In the genomic region with DNA sequence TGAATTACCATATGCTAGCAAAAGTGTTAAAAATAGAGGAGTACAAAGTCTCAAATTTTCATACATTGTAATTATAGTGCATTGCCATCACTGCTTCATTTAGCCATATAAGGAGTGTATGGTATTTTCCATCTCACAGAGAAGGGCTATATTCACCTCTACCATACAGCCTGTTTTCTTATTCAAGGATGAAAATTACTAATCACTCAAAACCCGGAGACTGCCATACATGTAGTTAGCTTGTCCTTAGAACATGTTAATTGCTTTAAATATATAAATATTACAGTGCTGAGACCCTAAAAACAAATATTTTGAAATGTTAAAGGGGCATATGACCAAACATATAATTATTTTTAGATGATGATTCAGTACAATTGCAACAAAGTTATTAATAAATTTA, we compare ENCODE assay signal across 9 cellular contexts. TPM values are rescaled to one million over a fixed set of nuclear protein-coding genes. Genes with fewer than 3 reads are reported as not detected.
DNase-seq lines count a peak whose midpoint lies in the region; ATAC-seq and TF ChIP-seq lines count a peak whose summit lies in the region.
"Had no signal": no experiment of that assay in that cellular context is flagged by ENCODE, and none has a peak within 500 bp of the region (broad histone marks: within the 10 kb centered on the region; RNA-seq: fewer than 3 reads in every experiment).

No MANE protein-coding gene starts in this region.

- H3K27me3 Mint-ChIP-seq in natural killer cell treated with Interleukin-12 subunit alpha and Interleukin-12 subunit beta and Interleukin-15 and Interleukin-18, amount 100 ng/mL, for 72 hours = peaks cover 0 to 2% of the 10 kb centered on the region in 2 donors

- peaks cover 38 to 54% of the 10 kb centered on the region in 2 donors for H3K4me1 Mint-ChIP-seq in natural killer cell treated with Interleukin-12 subunit alpha and Interleukin-12 subunit beta and Interleukin-15 and Interleukin-18, amount 100 ng/mL, for 72 hours (ENCODE audit: low read depth in 2 of 2)

- peak overlapping the region; percentile 40 for H3K27ac ChIP-seq in ACC112 (ENCODE audit: low read depth, low read length)
- peak overlapping the region; percentile 67 for H3K27ac ChIP-seq in KMS-11
- H3K27ac ChIP-seq in cingulate gyrus (ENCODE audit: low read depth, low read length) = peak overlapping the region; percentile 91
- H3K27ac ChIP-seq in aorta (ENCODE audit: low read depth in 1 of 2, low read length in 2 of 2) = no peak overlapping the region

- H2AFZ ChIP-seq in ACC112 (ENCODE audit: low read length, unreplicated experiment) (peak overlapping the region; percentile 63), KMS-11 (ENCODE audit: low read depth) (no peak overlapping the region; the same call in 1 of the 2 replicates)

- H3K9me3 ChIP-seq in aorta (ENCODE audit: control insufficient read depth, low read length) = no peaks in the 10 kb centered on the region

- 73 to 88% methylated on average over 1 of the region's 1 CpG for WGBS in aorta, 2 donors

- H4K20me1 ChIP-seq in KMS-11 (ENCODE audit: insufficient read depth) = no peaks in the 10 kb centered on the region; the same call in 1 of the 2 replicates

- H3K79me2 ChIP-seq in ACC112 (ENCODE audit: control insufficient read depth, insufficient read depth, low read length, unreplicated experiment) (no peaks in the 10 kb centered on the region), KMS-11 (ENCODE audit: insufficient read depth, low read depth) (no peaks in the 10 kb centered on the region; the same call in 1 of the 2 replicates)

- ATAC-seq in natural killer cell treated with Interleukin-12 subunit alpha and Interleukin-12 subunit beta and Interleukin-15 and Interleukin-18, amount 100 ng/mL, for 72 hours = no peak
- no peak for ATAC-seq in HG03095 (IDR thresholded peaks at IDR 0.05; ENCODE audit: unreplicated experiment)
- ATAC-seq in aorta (ENCODE audit: low FRiP score) = no peak

- no peak for DNase-seq in natural killer cell treated with Interleukin-12 subunit alpha and Interleukin-12 subunit beta and Interleukin-15 and Interleukin-18, amount 100 ng/mL, for 72 hours (ENCODE audit: low spot score)
- no peak for DNase-seq in ecto neural progenitor cell (ENCODE audit: low spot score)
- DNase-seq in NCI-H524 treated with DMSO at 0.1 percent for 48 hours (lab: John Stamatoyannopoulos, UW) = no peak
- no peak for DNase-seq in aorta
- DNase-seq: SHP77 had no signal

- no peak overlapping the region for H3K27ac Mint-ChIP-seq in natural killer cell treated with Interleukin-12 subunit alpha and Interleukin-12 subunit beta and Interleukin-15 and Interleukin-18, amount 100 ng/mL, for 72 hours

- no peaks in the 10 kb centered on the region for H3K36me3 ChIP-seq in ACC112 (ENCODE audit: insufficient read depth, low read length)
- H3K36me3 ChIP-seq in KMS-11 (ENCODE audit: insufficient read depth) = no peaks in the 10 kb centered on the region
- H3K36me3 ChIP-seq in aorta (ENCODE audit: control insufficient read depth in 1 of 2, insufficient read depth in 2 of 2, low read length in 1 of 2) = no peaks in the 10 kb centered on the region

- H3K9me3 Mint-ChIP-seq in natural killer cell treated with Interleukin-12 subunit alpha and Interleukin-12 subunit beta and Interleukin-15 and Interleukin-18, amount 100 ng/mL, for 72 hours = no peaks in the 10 kb centered on the region

- peaks cover 15% of the 10 kb centered on the region for H3K4me1 ChIP-seq in ACC112 (ENCODE audit: control insufficient read depth, insufficient read depth, low read length, unreplicated experiment)
- peaks cover 34% of the 10 kb centered on the region for H3K4me1 ChIP-seq in KMS-11 (ENCODE audit: low read depth, poor library complexity, severe bottlenecking)
- peaks cover 2 to 3% of the 10 kb centered on the region in 2 donors for H3K4me1 ChIP-seq in aorta (ENCODE audit: control insufficient read depth in 1 of 2, insufficient read depth in 2 of 2, low read length in 2 of 2)

- H3K4me3 ChIP-seq in ACC112 (ENCODE audit: low read depth, low read length) (peak overlapping the region; percentile 84), KMS-11 (IDR thresholded peaks at IDR 0.05; ENCODE audit: insufficient read depth, low read depth, low read length) (no peak overlapping the region), aorta (ENCODE audit: low read length in 2 of 2) (no peak overlapping the region)

- no peak for TF ChIP-seq CTCF in KMS-11 (conservative IDR thresholded peaks at IDR 0.05; ENCODE audit: low read depth, low read length)

- H3K4me2 ChIP-seq in KMS-11 = peak overlapping the region; percentile 96

- no peaks in the 10 kb centered on the region for H3K27me3 ChIP-seq in ACC112 (ENCODE audit: insufficient read depth, low read length)
- H3K27me3 ChIP-seq in KMS-11 (ENCODE audit: insufficient read depth, low read depth) = no peaks in the 10 kb centered on the region
- no peaks in the 10 kb centered on the region for H3K27me3 ChIP-seq in aorta (ENCODE audit: control insufficient read depth in 1 of 2, insufficient read depth in 2 of 2, low read length in 1 of 2)

- H3K36me3 Mint-ChIP-seq in natural killer cell treated with Interleukin-12 subunit alpha and Interleukin-12 subunit beta and Interleukin-15 and Interleukin-18, amount 100 ng/mL, for 72 hours = peaks cover 13% of the 10 kb centered on the region

- peak overlapping the region; percentile 95 for H3K4me3 Mint-ChIP-seq in natural killer cell treated with Interleukin-12 subunit alpha and Interleukin-12 subunit beta and Interleukin-15 and Interleukin-18, amount 100 ng/mL, for 72 hours

- H3K9ac ChIP-seq in KMS-11 = peak overlapping the region; percentile 67; the same call in 1 of the 2 replicates

- intact Hi-C loops in aorta (cut with DNase I) = loop anchor here (2.0 to 10.0 kb wide), 2 partner anchors 49 to 53 kb away; a partner anchor contains a TSS

RNA-seq across cellular contexts. Expression of a gene that starts 49.4 kb away (rescaled TPM):
- 1 to 10 TPM; 4.0 to 4.8 TPM for total RNA-seq in natural killer cell treated with Interleukin-12 subunit alpha and Interleukin-12 subunit beta and Interleukin-15 and Interleukin-18, amount 100 ng/mL, for 72 hours
- total RNA-seq in aorta = 1 to 10 TPM; 7.4 to 8.0 TPM
- 1 to 10 TPM; 1.4 to 1.9 TPM for polyA plus RNA-seq in aorta

RNA-seq across cellular contexts. Expression of a gene that starts 49.5 kb away (rescaled TPM):
- 10 to 100 TPM; 26.5 to 32.0 TPM for total RNA-seq in natural killer cell treated with Interleukin-12 subunit alpha and Interleukin-12 subunit beta and Interleukin-15 and Interleukin-18, amount 100 ng/mL, for 72 hours
- total RNA-seq in aorta = 10 to 100 TPM; 36.5 to 43.0 TPM
- polyA plus RNA-seq in aorta = 10 to 100 TPM; 15.0 to 22.6 TPM

Comparison
In these comparisons a context has a peak if more than half of its experiments do, and no peak if none do; other contexts are left out.
1. H3K27ac ChIP-seq: peak in ACC112 (single experiment), KMS-11 (single experiment) and cingulate gyrus (single experiment); none in aorta (0 of 2).